13 cellular contexts compared by ENCODE assay signal in the genomic region with DNA sequence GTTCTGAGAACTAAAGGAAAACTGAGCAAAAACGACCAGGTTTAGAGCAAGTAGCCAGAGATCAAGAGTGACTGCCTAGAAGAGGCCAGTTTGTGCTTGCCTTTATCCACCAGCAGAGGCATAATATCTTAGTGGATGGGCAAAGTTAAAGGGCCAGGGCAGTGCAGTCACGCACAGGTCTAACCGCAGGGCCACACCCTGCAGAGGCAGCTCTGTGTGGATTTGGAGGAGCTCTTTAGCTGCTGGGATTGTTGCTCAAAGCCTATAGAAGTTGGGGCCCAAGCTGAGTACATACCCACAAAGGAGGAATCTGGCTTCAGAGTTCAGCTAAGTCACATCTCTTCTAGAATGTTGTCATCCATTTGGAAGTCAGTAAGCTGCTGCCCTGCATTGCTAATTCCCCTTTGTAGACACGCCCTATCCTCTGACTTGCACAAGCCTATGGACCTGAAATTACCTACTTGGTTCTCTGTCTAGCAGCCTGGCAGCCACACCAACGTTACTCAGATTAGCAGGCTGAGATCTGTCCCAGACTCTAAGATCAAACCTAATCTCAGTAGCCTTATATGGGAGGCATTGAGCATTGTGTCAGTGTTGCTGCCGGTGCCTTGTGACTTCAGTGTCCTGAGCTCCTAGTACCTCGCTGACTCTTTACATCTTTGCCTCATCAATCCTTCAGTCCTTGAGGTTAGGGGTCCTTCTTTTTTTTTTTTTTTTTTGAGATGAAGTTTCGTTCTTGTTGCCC.
A peak's percentile ranks its signal among the peaks of the same experiment; 100 is the strongest.
DNase-seq lines count a peak whose midpoint lies in the region; ATAC-seq and TF ChIP-seq lines count a peak whose summit lies in the region.
"Had no signal": no experiment of that assay in that cellular context is flagged by ENCODE, and none has a peak within 500 bp of the region (broad histone marks: within the 10 kb centered on the region; RNA-seq: fewer than 3 reads in every experiment).

No MANE protein-coding gene starts in this region.

- H3K27ac ChIP-seq in left lung (no peak overlapping the region), tibial artery (no peak overlapping the region), dorsolateral prefrontal cortex (no peak overlapping the region)
- no peak overlapping the region for H3K27ac ChIP-seq in CD4-positive, alpha-beta memory T cell (ENCODE audit: low read depth, low read length)
- H3K27ac ChIP-seq: cardiac muscle cell, neural progenitor cell had no signal

- H3K27ac Mint-ChIP-seq in WTC11, result no peak overlapping the region
- no peak overlapping the region for H3K27ac Mint-ChIP-seq in CD4-positive, alpha-beta memory T cell
- H3K27ac Mint-ChIP-seq: CD8-positive, alpha-beta T cell; neural progenitor cell; stimulated activated naive B cell treated with anti-CD40 and anti-IgM and Interleukin-4, amounts not matched to agents 10 μg/mL and 1 μg/mL and 100 μg/mL, for 72 hours had no signal

- POLR2A ChIA-PET in WTC11 (lab: Charles Lee), result interaction anchor here (0.6 to 0.7 kb wide), 2 partner anchors 49 to 162 kb away, joined by 3 to 4 read pairs; no protein-coding TSS in a partner anchor
- POLR2A ChIA-PET in CD4-positive, alpha-beta memory T cell (lab: Charles Lee; ENCODE audit: partially characterized antibody), result no interaction called here

- H3K36me3 ChIP-seq in GM06990 (ENCODE audit: control insufficient read depth, insufficient read depth, low read length) (no peaks in the 10 kb centered on the region), left lung (no peaks in the 10 kb centered on the region), tibial artery (no peaks in the 10 kb centered on the region)
- no peaks in the 10 kb centered on the region for H3K36me3 ChIP-seq in CD4-positive, alpha-beta memory T cell (ENCODE audit: insufficient read depth, low read length)
- H3K36me3 ChIP-seq: cardiac muscle cell, neural progenitor cell had no signal

- no peak for DNase-seq in GM06990 (ENCODE audit: extremely low read depth, insufficient read length)
- peak; percentile 9 for DNase-seq in HPDE6-E6E7 (ENCODE audit: extremely low spot score)
- DNase-seq in WTC11 (ENCODE audit: low spot score), result no peak
- DNase-seq in left lung, result no peak
- no peak for DNase-seq in tibial artery
- no peak for DNase-seq in GOT3 (lab: John Stamatoyannopoulos, UW)
- no peak for DNase-seq in dorsolateral prefrontal cortex
- DNase-seq in CD4-positive, alpha-beta memory T cell, result no peak
- DNase-seq: activated gamma-delta T cell; CD8-positive, alpha-beta T cell; stimulated activated naive B cell treated with anti-CD40 and anti-IgM and Interleukin-4, amounts not matched to agents 10 μg/mL and 1 μg/mL and 100 μg/mL, for 72 hours had no signal

- no peaks in the 10 kb centered on the region for H3K9me3 ChIP-seq in left lung
- H3K9me3 ChIP-seq in tibial artery, result no peaks in the 10 kb centered on the region
- H3K9me3 ChIP-seq in CD4-positive, alpha-beta memory T cell (ENCODE audit: control insufficient read depth in 1 of 2, low read length in 2 of 2), result no peaks in the 10 kb centered on the region

- intact Hi-C loops in left lung (cut with DNase I) (no loop called here), tibial artery (cut with DNase I; ENCODE audit: low total_unique reads) (no loop called here), dorsolateral prefrontal cortex (cut with DNase I) (no loop called here)
- intact Hi-C loops in CD4-positive, alpha-beta memory T cell (cut with micrococcal nuclease), result no loop called here

- H3K9me3 Mint-ChIP-seq in WTC11, result no peaks in the 10 kb centered on the region; the same call in 1 of the 2 replicates
- H3K9me3 Mint-ChIP-seq in CD4-positive, alpha-beta memory T cell, result no peaks in the 10 kb centered on the region
- H3K9me3 Mint-ChIP-seq: CD8-positive, alpha-beta T cell; stimulated activated naive B cell treated with anti-CD40 and anti-IgM and Interleukin-4, amounts not matched to agents 10 μg/mL and 1 μg/mL and 100 μg/mL, for 72 hours had no signal

- CTCF ChIA-PET in WTC11 (lab: Charles Lee), result no interaction called here
- CTCF ChIA-PET in CD4-positive, alpha-beta memory T cell (lab: Charles Lee; ENCODE audit: partially characterized antibody), result no interaction called here

- H3K4me1 Mint-ChIP-seq in WTC11, result peaks cover 17% of the 10 kb centered on the region
- no peaks in the 10 kb centered on the region for H3K4me1 Mint-ChIP-seq in CD4-positive, alpha-beta memory T cell
- H3K4me1 Mint-ChIP-seq: stimulated activated naive B cell treated with anti-CD40 and anti-IgM and Interleukin-4, amounts not matched to agents 10 μg/mL and 1 μg/mL and 100 μg/mL, for 72 hours had no signal

- H3K27me3 ChIP-seq in GM06990 (replicated peaks; ENCODE audit: control insufficient read depth, insufficient read depth, low read length), result no peaks in the 10 kb centered on the region
- H3K27me3 ChIP-seq in left lung, result no peaks in the 10 kb centered on the region
- no peaks in the 10 kb centered on the region for H3K27me3 ChIP-seq in tibial artery
- H3K27me3 ChIP-seq in dorsolateral prefrontal cortex, result no peaks in the 10 kb centered on the region
- H3K27me3 ChIP-seq in CD4-positive, alpha-beta memory T cell (ENCODE audit: insufficient read depth, low read length), result no peaks in the 10 kb centered on the region
- H3K27me3 ChIP-seq: cardiac muscle cell, neural progenitor cell had no signal

- H3K4me1 ChIP-seq in left lung (no peaks in the 10 kb centered on the region), tibial artery (no peaks in the 10 kb centered on the region)
- no peaks in the 10 kb centered on the region for H3K4me1 ChIP-seq in CD4-positive, alpha-beta memory T cell (ENCODE audit: insufficient read depth, low read length)

- H3K36me3 Mint-ChIP-seq in WTC11, result no peaks in the 10 kb centered on the region; the same call in 1 of the 2 replicates
- H3K36me3 Mint-ChIP-seq in CD4-positive, alpha-beta memory T cell, result no peaks in the 10 kb centered on the region
- H3K36me3 Mint-ChIP-seq: CD8-positive, alpha-beta T cell; neural progenitor cell; stimulated activated naive B cell treated with anti-CD40 and anti-IgM and Interleukin-4, amounts not matched to agents 10 μg/mL and 1 μg/mL and 100 μg/mL, for 72 hours had no signal

- H3K27me3 Mint-ChIP-seq in WTC11 (ENCODE audit: low read depth), result no peaks in the 10 kb centered on the region
- peaks cover 0 to 4% of the 10 kb centered on the region in 2 donors for H3K27me3 Mint-ChIP-seq in CD4-positive, alpha-beta memory T cell
- H3K27me3 Mint-ChIP-seq: stimulated activated naive B cell treated with anti-CD40 and anti-IgM and Interleukin-4, amounts not matched to agents 10 μg/mL and 1 μg/mL and 100 μg/mL, for 72 hours had no signal

- no peak overlapping the region for H3K4me3 ChIP-seq in GM06990 (replicated peaks; ENCODE audit: low read depth, low read length)
- no peak overlapping the region for H3K4me3 ChIP-seq in left lung
- H3K4me3 ChIP-seq in tibial artery, result no peak overlapping the region
- no peak overlapping the region for H3K4me3 ChIP-seq in dorsolateral prefrontal cortex
- H3K4me3 ChIP-seq in CD4-positive, alpha-beta memory T cell (ENCODE audit: low read length in 2 of 2), result no peak overlapping the region
- H3K4me3 ChIP-seq: cardiac muscle cell, neural progenitor cell had no signal

- peak; percentile 16 for TF ChIP-seq CTCF in GM06990 (IDR thresholded peaks at IDR 0.05; ENCODE audit: insufficient read depth, low read length, poor library complexity, severe bottlenecking)
- TF ChIP-seq CTCF in WTC11 (IDR thresholded peaks at IDR 0.05), result no peak
- TF ChIP-seq CTCF in left lung (IDR thresholded peaks at IDR 0.05), result no peak
- TF ChIP-seq CTCF in tibial artery (IDR thresholded peaks at IDR 0.05), result no peak
- no peak for TF ChIP-seq CTCF in dorsolateral prefrontal cortex (IDR thresholded peaks at IDR 0.05 in 54 of 56, conservative IDR thresholded peaks at IDR 0.05 in 2 of 56; ENCODE audit: low read depth in 1 of 56, partially characterized antibody in 56 of 56)

- ATAC-seq in WTC11 (peak; percentile 71), left lung (peak; percentile 40)
- ATAC-seq: CD8-positive, alpha-beta T cell; stimulated activated naive B cell treated with anti-CD40 and anti-IgM and Interleukin-4, amounts not matched to agents 10 μg/mL and 1 μg/mL and 100 μg/mL, for 72 hours had no signal

- H3K4me3 Mint-ChIP-seq in WTC11, result no peak overlapping the region
- H3K4me3 Mint-ChIP-seq in CD4-positive, alpha-beta memory T cell, result no peak overlapping the region
- H3K4me3 Mint-ChIP-seq: CD8-positive, alpha-beta T cell; neural progenitor cell; stimulated activated naive B cell treated with anti-CD40 and anti-IgM and Interleukin-4, amounts not matched to agents 10 μg/mL and 1 μg/mL and 100 μg/mL, for 72 hours had no signal

TF ChIP-seq in WTC11, 78 proteins besides CTCF, POLR2A, EP300 and RAD21 (continues in another document):
- TF ChIP-seq FOXJ3 (CRISPR knock-in tag; IDR thresholded peaks at IDR 0.05; ENCODE audit: borderline replicate concordance) (no peak), USF2 (CRISPR knock-in tag; IDR thresholded peaks at IDR 0.05) (no peak), ZNF121 (CRISPR knock-in tag; IDR thresholded peaks at IDR 0.05) (peak; percentile 96), ZNF416 (CRISPR knock-in tag; IDR thresholded peaks at IDR 0.05) (no peak)
